In the genomic region with DNA sequence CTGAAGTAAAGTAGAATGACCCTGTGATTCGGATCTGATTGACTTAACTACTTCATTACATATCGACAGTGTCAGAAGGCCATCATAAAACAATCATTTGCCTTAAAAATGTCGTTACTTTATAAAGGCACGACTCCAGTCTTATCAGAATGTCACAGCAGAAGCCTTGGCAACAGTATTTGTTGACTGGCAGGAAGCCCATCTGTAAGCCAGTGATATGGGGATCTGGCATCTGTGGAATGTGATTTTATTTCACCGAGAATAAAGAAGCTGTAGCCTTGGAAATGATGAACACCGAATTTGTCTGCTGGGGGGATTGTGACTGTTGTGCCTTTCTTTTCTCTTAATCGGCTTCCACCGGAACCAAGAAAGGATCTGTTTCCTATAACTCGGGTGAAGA, we compare ENCODE assay signal across 12 cellular contexts.
A peak's percentile ranks its signal among the peaks of the same experiment; 100 is the strongest.
DNase-seq lines count a peak whose midpoint lies in the region; ATAC-seq and TF ChIP-seq lines count a peak whose summit lies in the region.
"Had no signal": no experiment of that assay in that cellular context is flagged by ENCODE, and none has a peak within 500 bp of the region (broad histone marks: within the 10 kb centered on the region; RNA-seq: fewer than 3 reads in every experiment).

No MANE protein-coding gene starts in this region.

- H3K4me3 Mint-ChIP-seq in GM23338: no peak overlapping the region
- H3K4me3 Mint-ChIP-seq: CD4-positive, CD25-positive, alpha-beta regulatory T cell; nephron had no signal

- no peak for TF ChIP-seq CTCF in GM23338 (conservative IDR thresholded peaks at IDR 0.05; ENCODE audit: low read depth in 2 of 2)
- TF ChIP-seq CTCF in epithelial cell of esophagus (IDR thresholded peaks at IDR 0.05; ENCODE audit: insufficient read depth, low read depth, low read length, missing control alignments): no peak
- TF ChIP-seq CTCF in GM13976 (IDR thresholded peaks at IDR 0.05; ENCODE audit: borderline replicate concordance, control extremely low read depth, extremely low read depth, insufficient read depth, missing control alignments): no peak

- in situ Hi-C loops in GM13976 (cut with MboI; ENCODE audit: low sequenced_read_pairs, unreplicated experiment): no loop called here

- peak overlapping the region; percentile 28; the same call in 1 of the 2 replicates for H3K27ac Mint-ChIP-seq in GM23338
- H3K27ac Mint-ChIP-seq: CD4-positive, CD25-positive, alpha-beta regulatory T cell; nephron had no signal

- no peaks in the 10 kb centered on the region for H3F3A ChIP-seq in GM23338 (replicated peaks; ENCODE audit: low read depth)

- H3K9me3 ChIP-seq in SJCRH30 (replicated peaks): no peaks in the 10 kb centered on the region

- no peaks in the 10 kb centered on the region for H4K20me1 ChIP-seq in GM23338 (replicated peaks; ENCODE audit: insufficient read depth)

- peaks cover 24% of the 10 kb centered on the region for H3K4me1 Mint-ChIP-seq in GM23338
- H3K4me1 Mint-ChIP-seq: CD4-positive, CD25-positive, alpha-beta regulatory T cell had no signal

- no peaks in the 10 kb centered on the region for H3K9me2 ChIP-seq in GM23338 (ENCODE audit: insufficient read depth)

- H2AFZ ChIP-seq in GM23338: no peak overlapping the region

- DNase-seq in GM23338 (ENCODE audit: low spot score): peak; percentile 35
- DNase-seq in SJCRH30: peak; percentile 33 to 41
- DNase-seq in epithelial cell of esophagus (ENCODE audit: low read depth): peak; percentile 75
- DNase-seq in mucosa of gallbladder (ENCODE audit: low spot score): peak; percentile 13
- DNase-seq in NCI-H526 treated with DMSO at 0.1 percent for 48 hours (lab: John Stamatoyannopoulos, UW): no peak
- no peak for DNase-seq in GM13976 (ENCODE audit: low spot score)
- no peak for DNase-seq in activated CD4-positive, alpha-beta T cell treated with anti-CD3 and anti-CD28 coated beads for 48 hours
- no peak for DNase-seq in middle frontal gyrus (ENCODE audit: extremely low spot score, low spot score)
- DNase-seq: CD4-positive, CD25-positive, alpha-beta regulatory T cell; stimulated activated CD4-positive, alpha-beta T cell treated with anti-CD3 and anti-CD28 coated beads, Interleukin-4, amount 100 ng/mL, for 1 hour had no signal

- no peak for ATAC-seq in GM23338

- H3K4me3 ChIP-seq in GM23338 (no peak overlapping the region), SJCRH30 (peak overlapping the region; percentile 19), epithelial cell of esophagus (ENCODE audit: low read length) (no peak overlapping the region)
- H3K4me3 ChIP-seq: coronary artery had no signal

- H3K79me2 ChIP-seq in GM23338 (replicated peaks; ENCODE audit: insufficient read depth): no peaks in the 10 kb centered on the region

- no peaks in the 10 kb centered on the region for H3K9me3 Mint-ChIP-seq in GM23338

- no peaks in the 10 kb centered on the region for H3K36me3 Mint-ChIP-seq in GM23338 (ENCODE audit: low read depth)
- H3K36me3 Mint-ChIP-seq: CD4-positive, CD25-positive, alpha-beta regulatory T cell had no signal

- H3K4me2 ChIP-seq in GM23338: 0 out of 2 replicates have a peak overlapping the region, but pooled peaks have one; percentile 18

- H3K4me1 ChIP-seq in GM23338 (ENCODE audit: insufficient read depth) (peaks cover 46% of the 10 kb centered on the region), SJCRH30 (peaks cover 6% of the 10 kb centered on the region; the same call in 1 of the 2 replicates)

- H3K27me3 Mint-ChIP-seq in GM23338 (ENCODE audit: insufficient read depth, low read depth, poor library complexity): no peaks in the 10 kb centered on the region
- H3K27me3 Mint-ChIP-seq: CD4-positive, CD25-positive, alpha-beta regulatory T cell had no signal

- H3K36me3 ChIP-seq in GM23338 (ENCODE audit: insufficient read depth) (no peaks in the 10 kb centered on the region), SJCRH30 (no peaks in the 10 kb centered on the region)

- H3K27ac ChIP-seq in GM23338 (ENCODE audit: low read depth) (no peak overlapping the region), SJCRH30 (no peak overlapping the region; the same call in 1 of the 2 replicates)
- H3K27ac ChIP-seq: coronary artery had no signal

- H3K27me3 ChIP-seq in GM23338 (ENCODE audit: insufficient read depth): no peaks in the 10 kb centered on the region
- H3K27me3 ChIP-seq in SJCRH30: no peaks in the 10 kb centered on the region

TF ChIP-seq in GM23338, 12 proteins besides CTCF, POLR2A, EP300 and RAD21 (continues in another document):
- TF ChIP-seq NANOG (IDR thresholded peaks at IDR 0.05; ENCODE audit: borderline replicate concordance) (no peak), STAT1 (IDR thresholded peaks at IDR 0.05; ENCODE audit: unreplicated experiment) (no peak), POLR2AphosphoS5 (IDR thresholded peaks at IDR 0.05; ENCODE audit: low read depth) (no peak), JUNB (IDR thresholded peaks at IDR 0.05; ENCODE audit: unreplicated experiment) (no peak), ZNF331 (CRISPR knock-in tag; IDR thresholded peaks at IDR 0.05; ENCODE audit: low read depth) (no peak), EZH2phosphoT487 (IDR thresholded peaks at IDR 0.05; ENCODE audit: unreplicated experiment) (no peak), CREB1 (CRISPR knock-in tag; IDR thresholded peaks at IDR 0.05; ENCODE audit: low read depth) (no peak)
- TF ChIP-seq, protein P1, sequence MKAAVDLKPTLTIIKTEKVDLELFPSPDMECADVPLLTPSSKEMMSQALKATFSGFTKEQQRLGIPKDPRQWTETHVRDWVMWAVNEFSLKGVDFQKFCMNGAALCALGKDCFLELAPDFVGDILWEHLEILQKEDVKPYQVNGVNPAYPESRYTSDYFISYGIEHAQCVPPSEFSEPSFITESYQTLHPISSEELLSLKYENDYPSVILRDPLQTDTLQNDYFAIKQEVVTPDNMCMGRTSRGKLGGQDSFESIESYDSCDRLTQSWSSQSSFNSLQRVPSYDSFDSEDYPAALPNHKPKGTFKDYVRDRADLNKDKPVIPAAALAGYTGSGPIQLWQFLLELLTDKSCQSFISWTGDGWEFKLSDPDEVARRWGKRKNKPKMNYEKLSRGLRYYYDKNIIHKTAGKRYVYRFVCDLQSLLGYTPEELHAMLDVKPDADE (IDR thresholded peaks at IDR 0.05): no peak
- TF ChIP-seq, protein P2, sequence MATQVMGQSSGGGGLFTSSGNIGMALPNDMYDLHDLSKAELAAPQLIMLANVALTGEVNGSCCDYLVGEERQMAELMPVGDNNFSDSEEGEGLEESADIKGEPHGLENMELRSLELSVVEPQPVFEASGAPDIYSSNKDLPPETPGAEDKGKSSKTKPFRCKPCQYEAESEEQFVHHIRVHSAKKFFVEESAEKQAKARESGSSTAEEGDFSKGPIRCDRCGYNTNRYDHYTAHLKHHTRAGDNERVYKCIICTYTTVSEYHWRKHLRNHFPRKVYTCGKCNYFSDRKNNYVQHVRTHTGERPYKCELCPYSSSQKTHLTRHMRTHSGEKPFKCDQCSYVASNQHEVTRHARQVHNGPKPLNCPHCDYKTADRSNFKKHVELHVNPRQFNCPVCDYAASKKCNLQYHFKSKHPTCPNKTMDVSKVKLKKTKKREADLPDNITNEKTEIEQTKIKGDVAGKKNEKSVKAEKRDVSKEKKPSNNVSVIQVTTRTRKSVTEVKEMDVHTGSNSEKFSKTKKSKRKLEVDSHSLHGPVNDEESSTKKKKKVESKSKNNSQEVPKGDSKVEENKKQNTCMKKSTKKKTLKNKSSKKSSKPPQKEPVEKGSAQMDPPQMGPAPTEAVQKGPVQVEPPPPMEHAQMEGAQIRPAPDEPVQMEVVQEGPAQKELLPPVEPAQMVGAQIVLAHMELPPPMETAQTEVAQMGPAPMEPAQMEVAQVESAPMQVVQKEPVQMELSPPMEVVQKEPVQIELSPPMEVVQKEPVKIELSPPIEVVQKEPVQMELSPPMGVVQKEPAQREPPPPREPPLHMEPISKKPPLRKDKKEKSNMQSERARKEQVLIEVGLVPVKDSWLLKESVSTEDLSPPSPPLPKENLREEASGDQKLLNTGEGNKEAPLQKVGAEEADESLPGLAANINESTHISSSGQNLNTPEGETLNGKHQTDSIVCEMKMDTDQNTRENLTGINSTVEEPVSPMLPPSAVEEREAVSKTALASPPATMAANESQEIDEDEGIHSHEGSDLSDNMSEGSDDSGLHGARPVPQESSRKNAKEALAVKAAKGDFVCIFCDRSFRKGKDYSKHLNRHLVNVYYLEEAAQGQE (IDR thresholded peaks at IDR 0.05; ENCODE audit: unreplicated experiment): no peak

Comparison
In these comparisons a context has a peak if more than half of its experiments do, and no peak if none do; other contexts are left out.
1. DNase-seq: peak in GM23338 (single experiment), SJCRH30 (2 of 2), epithelial cell of esophagus (single experiment) and mucosa of gallbladder (single experiment); none in NCI-H526 treated with DMSO at 0.1 percent for 48 hours (single experiment), GM13976 (single experiment), activated CD4-positive, alpha-beta T cell treated with anti-CD3 and anti-CD28 coated beads for 48 hours (single experiment) and middle frontal gyrus (single experiment).